In genomic region chr17:2179615-2180295, GRCh38 we compare ENCODE assay signal across 9 cellular contexts.
DNase-seq lines count a peak whose midpoint lies in the region; ATAC-seq and TF ChIP-seq lines count a peak whose summit lies in the region.
"Had no signal": no experiment of that assay in that cellular context is flagged by ENCODE, and none has a peak within 500 bp of the region (broad histone marks: within the 10 kb centered on the region; RNA-seq: fewer than 3 reads in every experiment).

No MANE protein-coding gene starts in this region.

- dilution Hi-C loops in mammary epithelial cell (cut with HindIII; ENCODE audit: low sequenced_read_pairs) = loop anchor here (5.0 kb wide), 2 partner anchors 37 to 48 kb away; no protein-coding TSS in a partner anchor

- peak; percentile 95 for DNase-seq in NCI-H1092 (lab: John Stamatoyannopoulos, UW)
- no peak for DNase-seq in mammary epithelial cell
- peak; percentile 92 for DNase-seq in left lobe of liver (ENCODE audit: low spot score)
- DNase-seq in tibial artery = peak; percentile 91 to 92
- no peak for DNase-seq in NCI-H510A (lab: John Stamatoyannopoulos, UW)

- in situ Hi-C loops in mammary epithelial cell (cut with MboI; ENCODE audit: low sequenced_read_pairs in 2 of 2) = no loop called here

- no peak for TF ChIP-seq CTCF in mammary epithelial cell (conservative IDR thresholded peaks at IDR 0.05 in 1 of 2, IDR thresholded peaks at IDR 0.05 in 1 of 2; ENCODE audit: extremely low read depth in 1 of 2, insufficient read depth in 1 of 2, low read depth in 1 of 2, low read length in 2 of 2)
- no peak for TF ChIP-seq CTCF in tibial artery (IDR thresholded peaks at IDR 0.05)

- H3K9ac ChIP-seq in mammary epithelial cell (ENCODE audit: insufficient read depth, low read length) = no peak overlapping the region

- no peaks in the 10 kb centered on the region for H3K27me3 ChIP-seq in mammary epithelial cell (ENCODE audit: insufficient read depth, low read length)
- no peaks in the 10 kb centered on the region for H3K27me3 ChIP-seq in tibial artery

- H2AFZ ChIP-seq in mammary epithelial cell (ENCODE audit: low read depth, low read length) = no peak overlapping the region

- intact Hi-C loops in mammary epithelial cell (cut with micrococcal nuclease) (loop anchor here (5.0 kb wide), 1 partner anchor 38 kb away; no protein-coding TSS in a partner anchor), tibial artery (cut with DNase I; ENCODE audit: low total_unique reads) (no loop called here)

- H3K36me3 ChIP-seq in mammary epithelial cell (ENCODE audit: insufficient read depth, low read length) (no peaks in the 10 kb centered on the region), tibial artery (no peaks in the 10 kb centered on the region)

- peaks cover 7% of the 10 kb centered on the region for H3K79me2 ChIP-seq in mammary epithelial cell (ENCODE audit: insufficient read depth, low read length)

- BruUV-seq in mammary epithelial cell (replicated peaks; lab: Mats Ljungman, UMichigan) = no TSS peak

- 14% methylated on average over 6 of the region's 9 CpGs for WGBS in mammary epithelial cell (ENCODE audit: low coverage, missing lambda C conversion rate)

- ATAC-seq in left lobe of liver = peak; percentile 70
- no peak for ATAC-seq in GM18873 (IDR thresholded peaks at IDR 0.05; ENCODE audit: low FRiP score, unreplicated experiment)
- no peak for ATAC-seq in HG02642 (IDR thresholded peaks at IDR 0.05; ENCODE audit: poor library complexity, unreplicated experiment)
- ATAC-seq in GM19467 (IDR thresholded peaks at IDR 0.05; ENCODE audit: unreplicated experiment) = no peak

- no peaks in the 10 kb centered on the region for H4K20me1 ChIP-seq in mammary epithelial cell (ENCODE audit: insufficient read depth, low read length)

- H3K4me3 ChIP-seq in mammary epithelial cell (replicated peaks in 1 of 3; ENCODE audit: insufficient read depth in 1 of 3, low read depth in 2 of 3, low read length in 3 of 3) (no peak overlapping the region), tibial artery (no peak overlapping the region)

- CTCF ChIA-PET in mammary epithelial cell (lab: Charles Lee; ENCODE audit: low non-redundant PET) = no interaction called here

- peaks cover 42% of the 10 kb centered on the region for H3K4me1 ChIP-seq in mammary epithelial cell (ENCODE audit: insufficient read depth, low read length)
- H3K4me1 ChIP-seq in tibial artery = peaks cover 7 to 84% (median 65%) of the 10 kb centered on the region in 4 donors

- H3K4me2 ChIP-seq in mammary epithelial cell (ENCODE audit: insufficient read depth, low read depth, low read length) = peak overlapping the region; percentile 15

- H3K27ac ChIP-seq in mammary epithelial cell (ENCODE audit: insufficient read depth, low read depth, low read length) (no peak overlapping the region), tibial artery (peak overlapping the region; percentile 57 to 77)
- H3K27ac ChIP-seq: HL-60 had no signal

- H3K9me3 ChIP-seq in mammary epithelial cell (replicated peaks; ENCODE audit: insufficient read depth, low read length) (no peaks in the 10 kb centered on the region), tibial artery (no peaks in the 10 kb centered on the region)

Comparison
In these comparisons a context has a peak if more than half of its experiments do, and no peak if none do; other contexts are left out.
1. DNase-seq: peak in NCI-H1092 (single experiment), left lobe of liver (single experiment) and tibial artery (2 of 2); none in mammary epithelial cell (single experiment) and NCI-H510A (single experiment).